Comparison of ENCODE assay signal across 1 cellular context in genomic region chr3:9901967-9902366, GRCh38.
TF ChIP-seq lines count a peak whose summit lies in the region.

No MANE protein-coding gene starts in this region.

TF ChIP-seq in HepG2, 621 proteins besides CTCF, POLR2A, EP300 and RAD21 (continued from another document and continues in another):
- TF ChIP-seq, protein P1, sequence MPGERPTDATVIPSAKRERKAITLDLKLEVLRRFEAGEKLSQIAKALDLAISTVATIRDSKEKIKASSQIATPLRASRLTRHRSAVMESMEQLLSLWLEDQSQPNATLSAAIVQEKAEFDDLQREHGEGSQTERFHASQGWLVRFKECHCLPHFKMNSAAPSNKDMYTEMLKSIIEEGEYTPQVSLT (CRISPR knock-in tag; IDR thresholded peaks at IDR 0.05; ENCODE audit: borderline replicate concordance, low read depth) = no peak
- TF ChIP-seq GABPA (IDR thresholded peaks at IDR 0.05; ENCODE audit: low read depth, low read length) (no peak), GABPA (CRISPR knock-in tag; IDR thresholded peaks at IDR 0.05; ENCODE audit: low read depth) (peak; percentile 68), ZNF558 (CRISPR knock-in tag; IDR thresholded peaks at IDR 0.05; ENCODE audit: borderline replicate concordance) (no peak), KLF6 (CRISPR knock-in tag; IDR thresholded peaks at IDR 0.05) (no peak), ETV5 (CRISPR knock-in tag; IDR thresholded peaks at IDR 0.05; ENCODE audit: borderline replicate concordance) (peak; percentile 64; the same call in 1 of the 2 replicates), NRL (CRISPR knock-in tag; IDR thresholded peaks at IDR 0.05; ENCODE audit: borderline replicate concordance) (no peak), ZNF644 (CRISPR knock-in tag; IDR thresholded peaks at IDR 0.05; ENCODE audit: low read depth) (peak; percentile 41; the same call in 1 of the 2 replicates), GTF3A (CRISPR knock-in tag; conservative IDR thresholded peaks at IDR 0.05) (0 out of 2 replicates have a peak, but pooled peaks have one; percentile 15), SOX13 (IDR thresholded peaks at IDR 0.05) (no peak), SOX13 (CRISPR knock-in tag; conservative IDR thresholded peaks at IDR 0.05 in 1 of 2, IDR thresholded peaks at IDR 0.05 in 1 of 2) (0 out of 4 replicates have a peak, but pooled peaks of 1 of the 2 experiments have one; percentile 9), HMG20A (CRISPR knock-in tag; IDR thresholded peaks at IDR 0.05; ENCODE audit: borderline replicate concordance) (no peak), ZNF503 (CRISPR knock-in tag; IDR thresholded peaks at IDR 0.05) (no peak), ZNF431 (CRISPR knock-in tag; IDR thresholded peaks at IDR 0.05; ENCODE audit: borderline replicate concordance, low read depth) (no peak), ZNF318 (CRISPR knock-in tag; IDR thresholded peaks at IDR 0.05) (no peak), SMAD3 (CRISPR knock-in tag; IDR thresholded peaks at IDR 0.05) (no peak; the same call in 1 of the 2 replicates), MED8 (CRISPR knock-in tag; IDR thresholded peaks at IDR 0.05; ENCODE audit: insufficient replicate concordance) (no peak), SAFB2 (CRISPR knock-in tag; IDR thresholded peaks at IDR 0.05; ENCODE audit: borderline replicate concordance, low read depth) (0 out of 2 replicates have a peak, but pooled peaks have one; percentile 47), SOX6 (IDR thresholded peaks at IDR 0.05) (no peak), SOX6 (CRISPR knock-in tag; IDR thresholded peaks at IDR 0.05) (no peak), HCFC1 (IDR thresholded peaks at IDR 0.05; ENCODE audit: low read depth, low read length) (no peak), MED1 (CRISPR knock-in tag; IDR thresholded peaks at IDR 0.05) (peak; percentile 48), ZNF800 (CRISPR knock-in tag; IDR thresholded peaks at IDR 0.05) (0 out of 2 replicates have a peak, but pooled peaks have one; percentile 28), ZBTB42 (CRISPR knock-in tag; IDR thresholded peaks at IDR 0.05) (no peak), ZNF619 (CRISPR knock-in tag; IDR thresholded peaks at IDR 0.05) (no peak), PREB (CRISPR knock-in tag; IDR thresholded peaks at IDR 0.05) (no peak), HNRNPUL1 (IDR thresholded peaks at IDR 0.05; ENCODE audit: low read depth, low read length) (no peak), NFE2 (CRISPR knock-in tag; IDR thresholded peaks at IDR 0.05) (no peak), MTA1 (CRISPR knock-in tag; IDR thresholded peaks at IDR 0.05; ENCODE audit: borderline replicate concordance) (0 out of 2 replicates have a peak, but pooled peaks have one; percentile 11), ARID3A (IDR thresholded peaks at IDR 0.05; ENCODE audit: low read depth, low read length) (no peak), GABPB1 (CRISPR knock-in tag; IDR thresholded peaks at IDR 0.05) (peak; percentile 58), HINFP (CRISPR knock-in tag; IDR thresholded peaks at IDR 0.05; ENCODE audit: low read depth) (no peak), ZNF3 (CRISPR knock-in tag; IDR thresholded peaks at IDR 0.05) (no peak), ZKSCAN8 (CRISPR knock-in tag; IDR thresholded peaks at IDR 0.05; ENCODE audit: borderline replicate concordance) (no peak)
- TF ChIP-seq, protein P2, sequence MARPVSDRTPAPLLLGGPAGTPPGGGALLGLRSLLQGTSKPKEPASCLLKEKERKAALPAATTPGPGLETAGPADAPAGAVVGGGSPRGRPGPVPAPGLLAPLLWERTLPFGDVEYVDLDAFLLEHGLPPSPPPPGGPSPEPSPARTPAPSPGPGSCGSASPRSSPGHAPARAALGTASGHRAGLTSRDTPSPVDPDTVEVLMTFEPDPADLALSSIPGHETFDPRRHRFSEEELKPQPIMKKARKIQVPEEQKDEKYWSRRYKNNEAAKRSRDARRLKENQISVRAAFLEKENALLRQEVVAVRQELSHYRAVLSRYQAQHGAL (CRISPR knock-in tag; IDR thresholded peaks at IDR 0.05; ENCODE audit: not compliant biosample characterization) = no peak
- TF ChIP-seq, protein P3, sequence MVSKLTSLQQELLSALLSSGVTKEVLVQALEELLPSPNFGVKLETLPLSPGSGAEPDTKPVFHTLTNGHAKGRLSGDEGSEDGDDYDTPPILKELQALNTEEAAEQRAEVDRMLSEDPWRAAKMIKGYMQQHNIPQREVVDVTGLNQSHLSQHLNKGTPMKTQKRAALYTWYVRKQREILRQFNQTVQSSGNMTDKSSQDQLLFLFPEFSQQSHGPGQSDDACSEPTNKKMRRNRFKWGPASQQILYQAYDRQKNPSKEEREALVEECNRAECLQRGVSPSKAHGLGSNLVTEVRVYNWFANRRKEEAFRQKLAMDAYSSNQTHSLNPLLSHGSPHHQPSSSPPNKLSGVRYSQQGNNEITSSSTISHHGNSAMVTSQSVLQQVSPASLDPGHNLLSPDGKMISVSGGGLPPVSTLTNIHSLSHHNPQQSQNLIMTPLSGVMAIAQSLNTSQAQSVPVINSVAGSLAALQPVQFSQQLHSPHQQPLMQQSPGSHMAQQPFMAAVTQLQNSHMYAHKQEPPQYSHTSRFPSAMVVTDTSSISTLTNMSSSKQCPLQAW (CRISPR knock-in tag; IDR thresholded peaks at IDR 0.05) = no peak
- TF ChIP-seq, protein P4, sequence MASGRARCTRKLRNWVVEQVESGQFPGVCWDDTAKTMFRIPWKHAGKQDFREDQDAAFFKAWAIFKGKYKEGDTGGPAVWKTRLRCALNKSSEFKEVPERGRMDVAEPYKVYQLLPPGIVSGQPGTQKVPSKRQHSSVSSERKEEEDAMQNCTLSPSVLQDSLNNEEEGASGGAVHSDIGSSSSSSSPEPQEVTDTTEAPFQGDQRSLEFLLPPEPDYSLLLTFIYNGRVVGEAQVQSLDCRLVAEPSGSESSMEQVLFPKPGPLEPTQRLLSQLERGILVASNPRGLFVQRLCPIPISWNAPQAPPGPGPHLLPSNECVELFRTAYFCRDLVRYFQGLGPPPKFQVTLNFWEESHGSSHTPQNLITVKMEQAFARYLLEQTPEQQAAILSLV (CRISPR knock-in tag; IDR thresholded peaks at IDR 0.05; ENCODE audit: borderline replicate concordance) = 0 out of 2 replicates have a peak, but pooled peaks have one; percentile 62
